17 cellular contexts compared by ENCODE assay signal in the genomic region with DNA sequence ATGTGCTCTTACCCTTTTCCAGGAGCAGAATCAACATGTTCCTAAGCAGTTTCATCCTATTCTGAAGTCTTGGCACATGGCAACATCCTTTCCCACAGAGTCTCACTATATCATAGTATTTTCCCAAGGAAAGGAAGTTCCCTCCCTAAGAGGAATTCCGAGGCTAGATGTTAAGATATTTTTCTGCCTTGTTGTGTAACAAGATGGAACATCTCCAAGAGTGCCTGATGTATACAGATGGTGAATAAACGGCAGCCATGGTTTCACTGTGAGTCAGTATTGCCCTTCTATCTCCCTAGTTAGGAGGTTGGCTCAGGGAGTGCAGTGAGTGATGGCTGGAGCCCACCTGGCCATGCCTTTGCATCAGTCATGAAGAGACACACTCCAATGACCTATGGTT. TPM values are rescaled to one million over a fixed set of nuclear protein-coding genes. Genes with fewer than 3 reads are reported as not detected.
DNase-seq lines count a peak whose midpoint lies in the region; ATAC-seq and TF ChIP-seq lines count a peak whose summit lies in the region.
"Had no signal": no experiment of that assay in that cellular context is flagged by ENCODE, and none has a peak within 500 bp of the region (broad histone marks: within the 10 kb centered on the region; RNA-seq: fewer than 3 reads in every experiment).

No MANE protein-coding gene starts in this region.

- no peaks in the 10 kb centered on the region for H3K9me3 ChIP-seq in RWPE2 (ENCODE audit: severe bottlenecking)
- H3K9me3 ChIP-seq in CD8-positive, alpha-beta T cell (ENCODE audit: low read length), result no peaks in the 10 kb centered on the region
- H3K9me3 ChIP-seq: SJSA1 had no signal

- POLR2A ChIA-PET in CD8-positive, alpha-beta T cell (lab: Charles Lee), result no interaction called here

- peaks cover 37% of the 10 kb centered on the region for H3K27me3 Mint-ChIP-seq in CD8-positive, alpha-beta T cell (ENCODE audit: low read depth)

- H3K4me1 ChIP-seq in RWPE2 (ENCODE audit: insufficient read depth, poor library complexity, severe bottlenecking), result peaks cover 4% of the 10 kb centered on the region
- no peaks in the 10 kb centered on the region for H3K4me1 ChIP-seq in CD8-positive, alpha-beta T cell (ENCODE audit: insufficient read depth, low read length)
- H3K4me1 ChIP-seq: SJSA1 had no signal

- H3K4me1 Mint-ChIP-seq in CD8-positive, alpha-beta T cell (ENCODE audit: low read depth), result no peaks in the 10 kb centered on the region
- H3K4me1 Mint-ChIP-seq: activated naive CD4-positive, alpha-beta T cell treated with anti-CD3 and anti-CD28 coated beads, Interleukin-2, amount 50 U/mL, for 24 hours; neural crest cell had no signal

- DNase-seq in EL, result peak; percentile 70
- DNase-seq in RWPE2 (ENCODE audit: low spot score), result no peak
- peak; percentile 67 for DNase-seq in fibroblast of the aortic adventitia (ENCODE audit: low read depth)
- DNase-seq in omental fat pad (ENCODE audit: low spot score), result no peak
- DNase-seq in CD8-positive, alpha-beta T cell, result no peak
- no peak for DNase-seq in NCI-H69 (lab: John Stamatoyannopoulos, UW)
- no peak for DNase-seq in NCI-H510A (lab: John Stamatoyannopoulos, UW)
- DNase-seq: KBM-7, NCI-H1436 treated with DMSO at 0.1 percent for 48 hours, NCI-H82 had no signal

- CTCF ChIA-PET in CD8-positive, alpha-beta T cell (lab: Charles Lee), result no interaction called here

- H3K27ac ChIP-seq in RWPE2 (ENCODE audit: poor library complexity, severe bottlenecking), result peak overlapping the region; percentile 21
- no peak overlapping the region for H3K27ac ChIP-seq in CD8-positive, alpha-beta T cell (ENCODE audit: low read depth, low read length)
- H3K27ac ChIP-seq: SJSA1 had no signal

- peak; percentile 97 for ATAC-seq in RWPE2 (ENCODE audit: low read depth)
- ATAC-seq in omental fat pad (ENCODE audit: low FRiP score), result peak; percentile 38
- ATAC-seq in CD8-positive, alpha-beta T cell, result no peak
- no peak for ATAC-seq in GM21737 (IDR thresholded peaks at IDR 0.05; ENCODE audit: unreplicated experiment)

- H3K4me3 ChIP-seq in RWPE2 (ENCODE audit: severe bottlenecking) (no peak overlapping the region), fibroblast of the aortic adventitia (ENCODE audit: low read depth, low read length) (no peak overlapping the region)
- H3K4me3 ChIP-seq in CD8-positive, alpha-beta T cell (ENCODE audit: low read depth, low read length), result no peak overlapping the region
- H3K4me3 ChIP-seq: SJSA1 had no signal

- no peak overlapping the region for H3K4me3 Mint-ChIP-seq in CD8-positive, alpha-beta T cell
- H3K4me3 Mint-ChIP-seq: activated naive CD4-positive, alpha-beta T cell treated with anti-CD3 and anti-CD28 coated beads, Interleukin-2, amount 50 U/mL, for 24 hours; neural crest cell had no signal

- H3K27ac Mint-ChIP-seq in CD8-positive, alpha-beta T cell, result no peak overlapping the region
- H3K27ac Mint-ChIP-seq: activated naive CD4-positive, alpha-beta T cell treated with anti-CD3 and anti-CD28 coated beads, Interleukin-2, amount 50 U/mL, for 24 hours had no signal

- TF ChIP-seq CTCF in RWPE2 (IDR thresholded peaks at IDR 0.05; ENCODE audit: poor library complexity, severe bottlenecking) (no peak), fibroblast of the aortic adventitia (IDR thresholded peaks at IDR 0.05; ENCODE audit: insufficient read depth, low read length) (no peak), omental fat pad (IDR thresholded peaks at IDR 0.05) (no peak)
- no peak for TF ChIP-seq CTCF in CD8-positive, alpha-beta T cell (IDR thresholded peaks at IDR 0.05)

- intact Hi-C loops in CD8-positive, alpha-beta T cell (cut with DNase I, micrococcal nuclease), result no loop called here

- H3K27me3 ChIP-seq in RWPE2 (ENCODE audit: insufficient read depth, poor library complexity, severe bottlenecking), result no peaks in the 10 kb centered on the region
- peaks cover 4% of the 10 kb centered on the region for H3K27me3 ChIP-seq in CD8-positive, alpha-beta T cell (ENCODE audit: insufficient read depth, low read length)
- H3K27me3 ChIP-seq: SJSA1 had no signal

- H3K36me3 ChIP-seq in RWPE2 (ENCODE audit: low read depth), result no peaks in the 10 kb centered on the region
- H3K36me3 ChIP-seq in CD8-positive, alpha-beta T cell (ENCODE audit: insufficient read depth, low read length), result no peaks in the 10 kb centered on the region
- H3K36me3 ChIP-seq: SJSA1 had no signal

- H3K36me3 Mint-ChIP-seq in CD8-positive, alpha-beta T cell, result no peaks in the 10 kb centered on the region
- H3K36me3 Mint-ChIP-seq: activated naive CD4-positive, alpha-beta T cell treated with anti-CD3 and anti-CD28 coated beads, Interleukin-2, amount 50 U/mL, for 24 hours had no signal

- H3K9me3 Mint-ChIP-seq in CD8-positive, alpha-beta T cell, result no peaks in the 10 kb centered on the region
- H3K9me3 Mint-ChIP-seq: activated naive CD4-positive, alpha-beta T cell treated with anti-CD3 and anti-CD28 coated beads, Interleukin-2, amount 50 U/mL, for 24 hours had no signal

RNA-seq across cellular contexts. Expression of gene SPACA3, which starts 48.2 kb away (rescaled TPM):
- not detected in 2 replicates for total RNA-seq in fibroblast of the aortic adventitia (ENCODE audit: low replicate concordance)
- not detected for total RNA-seq in omental fat pad
- total RNA-seq in CD8-positive, alpha-beta T cell, result not detected
- total RNA-seq: glomerular endothelial cell, liver, neural crest cell, SJSA1, skeletal muscle tissue had no signal

Comparison
In these comparisons a context has a peak if more than half of its experiments do, and no peak if none do; other contexts are left out.
1. DNase-seq: peak in EL (single experiment) and fibroblast of the aortic adventitia (single experiment); none in RWPE2 (single experiment), omental fat pad (single experiment), CD8-positive, alpha-beta T cell (0 of 7), NCI-H69 (single experiment) and NCI-H510A (single experiment).
2. ATAC-seq: peak in RWPE2 (single experiment) and omental fat pad (single experiment); none in CD8-positive, alpha-beta T cell (single experiment) and GM21737 (single experiment).